ENCODE assay signal across 35 cellular contexts in genomic region chr18:76338088-76338487, GRCh38.
A peak's percentile ranks its signal among the peaks of the same experiment; 100 is the strongest.
DNase-seq lines count a peak whose midpoint lies in the region; ATAC-seq, FAIRE-seq and TF ChIP-seq lines count a peak whose summit lies in the region.
"Had no signal": no experiment of that assay in that cellular context is flagged by ENCODE, and none has a peak within 500 bp of the region (broad histone marks: within the 10 kb centered on the region; RNA-seq: fewer than 3 reads in every experiment).

No MANE protein-coding gene starts in this region.

- no peaks in the 10 kb centered on the region for H3K4me1 ChIP-seq in esophagus muscularis mucosa
- H3K4me1 ChIP-seq in foreskin keratinocyte: peaks cover 12% of the 10 kb centered on the region
- peaks cover 17% of the 10 kb centered on the region for H3K4me1 ChIP-seq in keratinocyte (ENCODE audit: control insufficient read depth, extremely low read depth, insufficient read depth, low read length)
- H3K4me1 ChIP-seq: A549, BE2C, Caco-2 had no signal

- DNase-seq in esophagus muscularis mucosa (ENCODE audit: extremely low spot score) (peak; percentile 84), foreskin keratinocyte (no peak), keratinocyte (ENCODE audit: low read depth, low spot score) (no peak), nephron progenitor cell (no peak), middle frontal gyrus (ENCODE audit: extremely low spot score, low spot score) (no peak), DMS114 treated with DMSO at 0.1 percent for 48 hours (lab: John Stamatoyannopoulos, UW; ENCODE audit: unreplicated experiment) (no peak), left cardiac atrium (no peak), left colon (no peak)
- DNase-seq: 8988T; ACHN; AML-193; BE2C; C1 segment of cervical spinal cord; Caco-2; Calu3; CD4-positive, alpha-beta memory T cell; CD4-positive, alpha-beta T cell; CD4-positive, CD25-positive, alpha-beta regulatory T cell; CD8-positive, alpha-beta memory T cell; CD8-positive, alpha-beta T cell; COR-L47; DMS 273 treated with DMSO at 0.1 percent for 48 hours; DMS153; DMS53; DMS79; DMS79 treated with DMSO at 0.1 percent for 48 hours; DND-41; EL had no signal

- H3K9me3 Mint-ChIP-seq in nephron progenitor cell: peaks cover 30% of the 10 kb centered on the region

- no peak overlapping the region for H3K4me3 Mint-ChIP-seq in nephron progenitor cell
- H3K4me3 Mint-ChIP-seq: B cell; CD14-positive monocyte; CD4-positive, alpha-beta memory T cell; CD4-positive, alpha-beta T cell; CD4-positive, CD25-positive, alpha-beta regulatory T cell; CD8-positive, alpha-beta memory T cell; CD8-positive, alpha-beta T cell had no signal

- TF ChIP-seq EP300 in esophagus muscularis mucosa (IDR thresholded peaks at IDR 0.05): no peak

- H3K27me3 ChIP-seq in esophagus muscularis mucosa (no peaks in the 10 kb centered on the region), foreskin keratinocyte (no peaks in the 10 kb centered on the region), keratinocyte (ENCODE audit: control insufficient read depth, extremely low read depth, insufficient read depth, low read length) (no peaks in the 10 kb centered on the region)
- H3K27me3 ChIP-seq: BE2C; BLaER1; BLaER1 treated with 17β-estradiol and CSF1 and Interleukin-3, amounts not matched to agents 10 nM and 100 nM had no signal

- H3K79me2 ChIP-seq in keratinocyte (ENCODE audit: control insufficient read depth, insufficient read depth, low read length): no peaks in the 10 kb centered on the region

- H4K20me1 ChIP-seq in keratinocyte (ENCODE audit: control insufficient read depth, extremely low read depth, insufficient read depth, low read length): no peaks in the 10 kb centered on the region
- H4K20me1 ChIP-seq: BLaER1; BLaER1 treated with 17β-estradiol and CSF1 and Interleukin-3, amounts not matched to agents 10 nM and 100 nM had no signal

- no peaks in the 10 kb centered on the region for H3K36me3 Mint-ChIP-seq in nephron progenitor cell (ENCODE audit: low read depth)
- H3K36me3 Mint-ChIP-seq: CD14-positive monocyte; CD4-positive, alpha-beta memory T cell; CD4-positive, CD25-positive, alpha-beta regulatory T cell; CD8-positive, alpha-beta memory T cell; CD8-positive, alpha-beta T cell had no signal

- peaks cover 12% of the 10 kb centered on the region for H3K4me1 Mint-ChIP-seq in nephron progenitor cell
- H3K4me1 Mint-ChIP-seq: B cell; CD4-positive, alpha-beta memory T cell; CD4-positive, CD25-positive, alpha-beta regulatory T cell; CD8-positive, alpha-beta memory T cell had no signal

- H3K9me1 ChIP-seq in keratinocyte (ENCODE audit: control insufficient read depth, extremely low read depth, insufficient read depth, low read length): no peaks in the 10 kb centered on the region

- intact Hi-C loops in esophagus muscularis mucosa (cut with DNase I) (no loop called here), left cardiac atrium (cut with DNase I) (no loop called here), left colon (cut with DNase I, micrococcal nuclease) (no loop called here)

- H2AFZ ChIP-seq in keratinocyte (ENCODE audit: control insufficient read depth, low read length): peak overlapping the region; percentile 20

- H3K4me3 ChIP-seq in esophagus muscularis mucosa (no peak overlapping the region), keratinocyte (ENCODE audit: control insufficient read depth in 2 of 3, extremely low read depth in 1 of 3, insufficient read depth in 2 of 3, low read depth in 1 of 3, low read length in 3 of 3) (no peak overlapping the region)
- H3K4me3 ChIP-seq: A549; BLaER1; BLaER1 treated with 17β-estradiol and CSF1 and Interleukin-3, amounts not matched to agents 10 nM and 100 nM had no signal

- H3K9me3 ChIP-seq in esophagus muscularis mucosa (peaks cover 0 to 15% (median 10%) of the 10 kb centered on the region in 4 donors), keratinocyte (ENCODE audit: control insufficient read depth, low read depth, low read length) (peaks cover 2% of the 10 kb centered on the region)
- H3K9me3 ChIP-seq: BE2C, Caco-2 had no signal

- H3K27ac Mint-ChIP-seq in nephron progenitor cell: peak overlapping the region; percentile 72
- H3K27ac Mint-ChIP-seq: B cell; CD4-positive, alpha-beta T cell; CD4-positive, CD25-positive, alpha-beta regulatory T cell; CD8-positive, alpha-beta memory T cell; CD8-positive, alpha-beta T cell had no signal

- FAIRE-seq in keratinocyte (lab: Jason Lieb, UNC): no peak
- FAIRE-seq: A204.1, A549 had no signal

- TF ChIP-seq CTCF in esophagus muscularis mucosa (IDR thresholded peaks at IDR 0.05): no peak
- no peak for TF ChIP-seq CTCF in foreskin keratinocyte (conservative IDR thresholded peaks at IDR 0.05)
- TF ChIP-seq CTCF in keratinocyte (optimal IDR thresholded peaks at IDR 0.05 in 1 of 3, IDR thresholded peaks at IDR 0.05 in 1 of 3, conservative IDR thresholded peaks at IDR 0.05 in 1 of 3; ENCODE audit: extremely low read depth in 1 of 3, insufficient read depth in 2 of 3, low read length in 3 of 3): no peak
- TF ChIP-seq CTCF in nephron progenitor cell (IDR thresholded peaks at IDR 0.05): no peak

- 93% methylated on average over 9 of the region's 9 CpGs for WGBS in esophagus muscularis mucosa

- H3K9ac ChIP-seq in keratinocyte (ENCODE audit: control insufficient read depth, extremely low read depth, insufficient read depth, low read length): no peak overlapping the region
- H3K9ac ChIP-seq: BLaER1; BLaER1 treated with 17β-estradiol and CSF1 and Interleukin-3, amounts not matched to agents 10 nM and 100 nM had no signal

- peaks cover 5% of the 10 kb centered on the region for H3K27me3 Mint-ChIP-seq in nephron progenitor cell (ENCODE audit: low read depth, poor library complexity)
- H3K27me3 Mint-ChIP-seq: B cell; CD4-positive, alpha-beta T cell; CD4-positive, CD25-positive, alpha-beta regulatory T cell had no signal

- TF ChIP-seq POLR2A in esophagus muscularis mucosa (IDR thresholded peaks at IDR 0.05; ENCODE audit: low read depth): no peak

- no peaks in the 10 kb centered on the region for H3K36me3 ChIP-seq in esophagus muscularis mucosa
- no peaks in the 10 kb centered on the region for H3K36me3 ChIP-seq in keratinocyte (ENCODE audit: control insufficient read depth in 2 of 2, extremely low read depth in 1 of 2, insufficient read depth in 2 of 2, low read length in 2 of 2)
- H3K36me3 ChIP-seq: BE2C had no signal

- ATAC-seq in foreskin keratinocyte (no peak), left cardiac atrium (no peak), left colon (no peak)
- ATAC-seq: A549; CD8-positive, alpha-beta T cell had no signal

- no peak overlapping the region for H3K4me2 ChIP-seq in keratinocyte (ENCODE audit: control insufficient read depth, extremely low read depth, insufficient read depth, low read depth, low read length)
- H3K4me2 ChIP-seq: A549, BLaER1 had no signal

- H3K27ac ChIP-seq in esophagus muscularis mucosa (replicated peaks in 1 of 4) (no peak overlapping the region), foreskin keratinocyte (peak overlapping the region; percentile 89), keratinocyte (ENCODE audit: control insufficient read depth, insufficient read depth, low read length) (peak overlapping the region; percentile 6)
- H3K27ac ChIP-seq: 22Rv1, A549, BLaER1 had no signal

- dilution Hi-C loops in keratinocyte (cut with MboI; ENCODE audit: extremely low pct_ligation_motif_present, low sequenced_read_pairs): no loop called here

Comparison
In these comparisons a context has a peak if more than half of its experiments do, and no peak if none do; other contexts are left out.
1. H3K27ac ChIP-seq: peak in foreskin keratinocyte (single experiment) and keratinocyte (single experiment); none in esophagus muscularis mucosa (0 of 4).